Comparison of ENCODE assay signal across 1 cellular context in genomic region chr17:34991606-34992005, GRCh38.
TF ChIP-seq lines count a peak whose summit lies in the region.

No MANE protein-coding gene starts in this region.

TF ChIP-seq in GM12878, 131 proteins besides CTCF, POLR2A, EP300 and RAD21:
- TF ChIP-seq MEF2A (IDR thresholded peaks at IDR 0.05; ENCODE audit: insufficient read depth, low read depth, low read length) (no peak), CEBPZ (IDR thresholded peaks at IDR 0.05; ENCODE audit: low read depth, low read length) (no peak), SRF (IDR thresholded peaks at IDR 0.05; ENCODE audit: low read depth in 2 of 2, low read length in 2 of 2) (no peak), SMARCA5 (IDR thresholded peaks at IDR 0.05) (no peak), E4F1 (IDR thresholded peaks at IDR 0.05; ENCODE audit: borderline replicate concordance, partially characterized antibody) (no peak), CHD2 (IDR thresholded peaks at IDR 0.05; ENCODE audit: borderline replicate concordance, low read depth, low read length) (no peak), RELB (IDR thresholded peaks at IDR 0.05; ENCODE audit: low read depth) (no peak), IRF4 (IDR thresholded peaks at IDR 0.05; ENCODE audit: low read depth, low read length) (no peak), TAF1 (IDR thresholded peaks at IDR 0.05; ENCODE audit: borderline replicate concordance, low read depth, low read length) (no peak), ATF3 (IDR thresholded peaks at IDR 0.05; ENCODE audit: borderline replicate concordance, extremely low read depth, low read depth, low read length) (no peak), POLR2AphosphoS2 (IDR thresholded peaks at IDR 0.05; ENCODE audit: low read depth, low read length) (no peak), SUZ12 (IDR thresholded peaks at IDR 0.05; ENCODE audit: unreplicated experiment) (no peak), IKZF1 (conservative IDR thresholded peaks at IDR 0.05) (no peak), USF1 (IDR thresholded peaks at IDR 0.05; ENCODE audit: borderline replicate concordance, extremely low read length, insufficient read depth, low read depth, low read length) (no peak), BCL3 (IDR thresholded peaks at IDR 0.05; ENCODE audit: borderline replicate concordance, insufficient read depth, low read depth, low read length, poor library complexity, severe bottlenecking) (no peak), PAX5 (IDR thresholded peaks at IDR 0.05; ENCODE audit: borderline replicate concordance, low read depth, low read length) (no peak), CBX3 (IDR thresholded peaks at IDR 0.05; ENCODE audit: borderline replicate concordance, low read depth) (no peak), SREBF1 (IDR thresholded peaks at IDR 0.05; ENCODE audit: low read length) (no peak), PKNOX1 (IDR thresholded peaks at IDR 0.05) (no peak), E2F4 (IDR thresholded peaks at IDR 0.05; ENCODE audit: low read depth, low read length) (no peak)
